ENCODE assay signal across 8 cellular contexts in the genomic region with DNA sequence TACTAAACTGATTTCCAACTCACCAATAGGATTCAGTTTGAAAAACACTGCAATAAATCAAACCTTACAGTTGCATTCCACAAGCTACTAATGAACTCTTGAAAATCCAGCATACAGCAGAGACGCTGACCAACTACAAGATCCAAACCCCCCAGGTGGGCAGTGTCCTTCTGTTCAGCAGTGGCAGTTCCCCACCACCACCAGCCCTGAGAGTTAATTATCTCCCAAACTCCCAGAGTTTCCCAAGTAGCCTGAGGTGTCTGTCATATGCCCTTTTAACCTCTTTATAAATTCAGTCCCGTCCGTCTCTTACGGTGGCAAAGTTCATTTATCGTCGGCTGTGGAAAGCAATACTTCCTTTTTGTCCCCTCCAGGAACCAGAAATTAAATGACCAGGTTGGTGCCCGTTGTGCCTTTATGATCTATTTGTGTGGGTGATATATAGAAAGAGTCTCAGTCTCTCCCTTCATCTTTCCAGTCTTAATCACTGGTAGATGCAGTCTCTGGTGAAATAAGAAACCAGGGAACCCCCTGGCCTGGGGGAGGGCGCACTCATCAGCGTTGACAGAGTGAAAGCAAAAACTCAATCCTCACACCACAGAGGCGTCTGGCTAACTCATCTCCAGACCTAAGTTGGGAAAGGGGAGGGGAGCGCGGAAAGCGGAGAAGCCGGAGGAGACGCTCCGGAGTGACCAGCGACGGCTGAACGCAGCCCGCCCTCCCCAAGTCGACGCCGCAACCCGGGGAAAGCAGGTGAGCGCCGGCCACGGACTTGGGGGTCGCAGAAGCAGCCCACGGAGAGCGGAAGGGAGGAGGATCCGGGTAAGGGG. TPM values are rescaled to one million over a fixed set of nuclear protein-coding genes. Genes with fewer than 3 reads are reported as not detected.
DNase-seq lines count a peak whose midpoint lies in the region; ATAC-seq and TF ChIP-seq lines count a peak whose summit lies in the region.

No MANE protein-coding gene starts in this region.

- DNase-seq in 8988T (peak; percentile 59), RKO (ENCODE audit: low spot score) (peak; percentile 80), foreskin keratinocyte (peak in 1 of 2 donors; percentile 47), omental fat pad (ENCODE audit: low spot score) (peak; percentile 43), testis (peak; percentile 59)
- DNase-seq in activated effector memory CD4-positive, alpha-beta T cell treated with Interleukin-2 at 50 U/mL for 16 hours = peak; percentile 24

- intact Hi-C loops in testis (cut with DNase I; ENCODE audit: low total_unique reads) = no loop called here

- H3K4me3 ChIP-seq in testis = peak overlapping the region; percentile 86 to 89

- H3K4me1 ChIP-seq in foreskin keratinocyte (peaks cover 14% of the 10 kb centered on the region), testis (peaks cover 38% of the 10 kb centered on the region)

- 2 to 3% methylated on average over 21 of the region's 31 CpGs for WGBS in testis, 2 donors

- H3K27ac ChIP-seq in foreskin keratinocyte (peak overlapping the region; percentile 74), testis (peak overlapping the region; percentile 83 to 88)

- no peaks in the 10 kb centered on the region for H3K36me3 ChIP-seq in testis (ENCODE audit: low read depth, missing control alignments)

- H3K9me3 ChIP-seq in testis = no peaks in the 10 kb centered on the region

- ATAC-seq in GM18508 (IDR thresholded peaks at IDR 0.05; ENCODE audit: insufficient read depth, unreplicated experiment) (peak; percentile 41), HG03066 (IDR thresholded peaks at IDR 0.05; ENCODE audit: low read depth, unreplicated experiment) (peak; percentile 41), foreskin keratinocyte (peak; percentile 58), omental fat pad (ENCODE audit: low FRiP score) (peak; percentile 90)

- TF ChIP-seq CTCF in foreskin keratinocyte (conservative IDR thresholded peaks at IDR 0.05) (no peak), omental fat pad (IDR thresholded peaks at IDR 0.05) (no peak), testis (IDR thresholded peaks at IDR 0.05) (no peak)

- H3K27me3 ChIP-seq in foreskin keratinocyte = no peaks in the 10 kb centered on the region
- H3K27me3 ChIP-seq in testis = no peaks in the 10 kb centered on the region

- TF ChIP-seq POLR2A in testis (IDR thresholded peaks at IDR 0.05) = no peak

RNA-seq across cellular contexts. Expression of gene MRPL14, which starts 0.7 kb away (rescaled TPM):
- total RNA-seq in foreskin keratinocyte (123 and 124 TPM in 2 replicates), omental fat pad (10 to 100 TPM; 29.2 to 36.3 (median 35.5) TPM), testis (10 to 100 TPM; 47.6 to 53.5 TPM)
- polyA plus RNA-seq in foreskin keratinocyte (183 and 189 TPM in 2 replicates), testis (ENCODE audit: insufficient read depth, low read depth, low replicate concordance) (86.5 TPM)

RNA-seq across cellular contexts. Expression of gene TMEM63B, which starts 0.8 kb away (rescaled TPM):
- total RNA-seq in foreskin keratinocyte (57.0 and 57.8 TPM in 2 replicates), omental fat pad (10 to 100 TPM; 17.0 to 23.4 (median 20.6) TPM), testis (100 to 1,000 TPM; 139 to 170 TPM)
- polyA plus RNA-seq in foreskin keratinocyte (34.4 and 35.9 TPM in 2 replicates), testis (ENCODE audit: insufficient read depth, low read depth, low replicate concordance) (79.0 TPM)

RNA-seq across cellular contexts. Expression of gene CAPN11, which starts 32.1 kb away (rescaled TPM):
- total RNA-seq in foreskin keratinocyte (not detected in 2 replicates), omental fat pad (1 to 10 TPM in 3 of 4 donors, under 1 TPM in 1; 0.09 to 8.4 (median 3.3) TPM), testis (10 to 100 TPM; 20.5 to 23.5 TPM)
- polyA plus RNA-seq in foreskin keratinocyte (not detected in 2 replicates), testis (ENCODE audit: insufficient read depth, low read depth, low replicate concordance) (115 TPM)
